ENCODE assay signal across 8 cellular contexts in the genomic region with DNA sequence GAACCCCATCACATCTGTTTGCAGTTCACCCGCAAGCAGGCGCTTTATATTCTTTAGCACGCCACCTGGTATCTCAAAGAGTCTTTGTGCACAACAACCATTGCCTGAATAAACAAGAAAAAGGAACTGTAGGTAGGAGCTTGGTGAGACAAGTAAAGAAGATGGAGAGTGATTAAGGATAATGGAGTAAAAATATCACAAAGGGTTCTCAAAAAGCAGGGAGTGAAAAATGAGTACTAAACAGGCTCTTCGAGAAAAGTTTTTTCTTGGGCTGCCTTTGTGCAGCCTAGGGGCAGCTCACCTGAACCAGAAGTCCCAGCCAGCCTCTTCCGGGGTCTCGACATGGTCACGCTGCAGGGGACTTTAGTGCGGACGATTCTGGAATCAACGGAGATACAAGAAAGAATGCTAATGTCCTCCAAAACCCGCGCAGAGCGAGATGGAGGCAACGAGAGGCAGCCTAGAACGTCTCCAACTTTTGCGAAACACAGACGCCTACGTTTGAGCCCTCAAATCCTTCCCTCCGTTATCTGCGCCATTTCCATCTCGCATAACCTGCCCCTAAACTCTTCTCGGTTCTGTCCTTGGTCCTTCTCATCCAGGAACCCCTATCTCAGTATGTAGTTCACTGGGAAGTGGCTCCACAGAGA. TPM values are rescaled to one million over a fixed set of nuclear protein-coding genes. Genes with fewer than 3 reads are reported as not detected.
DNase-seq lines count a peak whose midpoint lies in the region; ATAC-seq and TF ChIP-seq lines count a peak whose summit lies in the region.

No MANE protein-coding gene starts in this region.

- peak overlapping the region; percentile 76 to 97 (median 90) for H3K27ac Mint-ChIP-seq in CD8-positive, alpha-beta memory T cell
- peak overlapping the region; percentile 42 to 71 (median 50) for H3K27ac Mint-ChIP-seq in nephron

- CTCF ChIA-PET in CD8-positive, alpha-beta memory T cell (lab: Charles Lee), result interaction anchor here (1.2 to 2.0 kb wide), 6 partner anchors 10 to 28 kb away, joined by 4 to 10 read pairs (median 5); a partner anchor contains a TSS

- H3K27me3 Mint-ChIP-seq in CD8-positive, alpha-beta memory T cell, result no peaks in the 10 kb centered on the region
- H3K27me3 Mint-ChIP-seq in nephron (ENCODE audit: low read depth), result no peaks in the 10 kb centered on the region

- peaks cover 25% of the 10 kb centered on the region for H3K36me3 ChIP-seq in CD8-positive, alpha-beta memory T cell (ENCODE audit: insufficient read depth, low read length)

- H3K4me1 Mint-ChIP-seq in CD8-positive, alpha-beta memory T cell, result peaks cover 30 to 47% (median 40%) of the 10 kb centered on the region in 3 donors
- H3K4me1 Mint-ChIP-seq in nephron, result peaks cover 21% of the 10 kb centered on the region

- ATAC-seq in GM21360 (IDR thresholded peaks at IDR 0.05; ENCODE audit: unreplicated experiment) (peak; percentile 30), HG03558 (IDR thresholded peaks at IDR 0.05; ENCODE audit: extremely low read depth, unreplicated experiment) (peak; percentile 16)

- peaks cover 25% of the 10 kb centered on the region for H3K4me1 ChIP-seq in CD8-positive, alpha-beta memory T cell (ENCODE audit: insufficient read depth, low read length)

- no peak for DNase-seq in CD8-positive, alpha-beta memory T cell
- DNase-seq in UCSD-AML1 (lab: John Stamatoyannopoulos, UW; ENCODE audit: unreplicated experiment) (peak; percentile 56), epithelial cell of esophagus (ENCODE audit: low read depth) (peak; percentile 45), putamen (ENCODE audit: low spot score) (no peak), NCI-H524 treated with DMSO at 0.1 percent for 48 hours (lab: John Stamatoyannopoulos, UW) (no peak)

- H3K27me3 ChIP-seq in CD8-positive, alpha-beta memory T cell (ENCODE audit: insufficient read depth, low read length, poor library complexity, severe bottlenecking), result no peaks in the 10 kb centered on the region

- peak overlapping the region; percentile 88 to 99 (median 96) for H3K4me3 Mint-ChIP-seq in CD8-positive, alpha-beta memory T cell
- H3K4me3 Mint-ChIP-seq in nephron, result peak overlapping the region; percentile 91 to 94 (median 93)

- TF ChIP-seq CTCF in epithelial cell of esophagus (IDR thresholded peaks at IDR 0.05; ENCODE audit: insufficient read depth, low read depth, low read length, missing control alignments) (no peak), nephron (IDR thresholded peaks at IDR 0.05; ENCODE audit: unreplicated experiment in 3 of 3) (no peak)

- H3K4me3 ChIP-seq in CD8-positive, alpha-beta memory T cell (ENCODE audit: low read length), result peak overlapping the region; percentile 91
- peak overlapping the region; percentile 86 for H3K4me3 ChIP-seq in epithelial cell of esophagus (ENCODE audit: low read length)

- peaks cover 0 to 57% (median 6%) of the 10 kb centered on the region in 3 donors for H3K36me3 Mint-ChIP-seq in CD8-positive, alpha-beta memory T cell
- peaks cover 18% of the 10 kb centered on the region for H3K36me3 Mint-ChIP-seq in nephron (ENCODE audit: low read depth)

- no peaks in the 10 kb centered on the region for H3K9me3 Mint-ChIP-seq in CD8-positive, alpha-beta memory T cell
- H3K9me3 Mint-ChIP-seq in nephron, result no peaks in the 10 kb centered on the region

- POLR2A ChIA-PET in CD8-positive, alpha-beta memory T cell (lab: Charles Lee), result interaction anchor here (1.0 to 4.4 kb wide), 3 partner anchors 24 to 184 kb away, joined by 3 to 36 read pairs (median 3); a partner anchor contains a TSS

- H3K9me3 ChIP-seq in CD8-positive, alpha-beta memory T cell (ENCODE audit: low read length), result no peaks in the 10 kb centered on the region

- peak overlapping the region; percentile 53 for H3K27ac ChIP-seq in CD8-positive, alpha-beta memory T cell (ENCODE audit: low read depth, low read length)

RNA-seq across cellular contexts. Expression of a gene that starts 0.5 kb away (rescaled TPM):
- 10 to 100 TPM; 58.9 to 68.4 TPM for total RNA-seq in CD8-positive, alpha-beta memory T cell
- 133 TPM for polyA plus RNA-seq in CD8-positive, alpha-beta memory T cell

RNA-seq across cellular contexts. Expression of a gene that starts 0.7 kb away (rescaled TPM):
- 10 to 100 TPM; 27.1 to 28.2 TPM for total RNA-seq in CD8-positive, alpha-beta memory T cell
- polyA plus RNA-seq in CD8-positive, alpha-beta memory T cell, result 20.9 TPM

RNA-seq across cellular contexts. Expression of a gene that starts 23.5 kb away (rescaled TPM):
- total RNA-seq in CD8-positive, alpha-beta memory T cell, result 1 to 10 TPM; 2.3 to 3.0 TPM
- polyA plus RNA-seq in CD8-positive, alpha-beta memory T cell, result 2.0 TPM

RNA-seq across cellular contexts. Expression of a gene that starts 28.2 kb away (rescaled TPM):
- total RNA-seq in CD8-positive, alpha-beta memory T cell, result 10 to 100 TPM; 36.6 to 36.7 TPM
- 73.5 TPM for polyA plus RNA-seq in CD8-positive, alpha-beta memory T cell

RNA-seq across cellular contexts. Expression of a gene that starts 28.9 kb away (rescaled TPM):
- total RNA-seq in CD8-positive, alpha-beta memory T cell, result 10 to 100 TPM; 76.7 to 80.4 TPM
- polyA plus RNA-seq in CD8-positive, alpha-beta memory T cell, result 14.3 TPM

Comparison
In these comparisons a context has a peak if more than half of its experiments do, and no peak if none do; other contexts are left out.
1. DNase-seq: peak in UCSD-AML1 (single experiment) and epithelial cell of esophagus (single experiment); none in CD8-positive, alpha-beta memory T cell (0 of 5), putamen (single experiment) and NCI-H524 treated with DMSO at 0.1 percent for 48 hours (single experiment).